In the genomic region with DNA sequence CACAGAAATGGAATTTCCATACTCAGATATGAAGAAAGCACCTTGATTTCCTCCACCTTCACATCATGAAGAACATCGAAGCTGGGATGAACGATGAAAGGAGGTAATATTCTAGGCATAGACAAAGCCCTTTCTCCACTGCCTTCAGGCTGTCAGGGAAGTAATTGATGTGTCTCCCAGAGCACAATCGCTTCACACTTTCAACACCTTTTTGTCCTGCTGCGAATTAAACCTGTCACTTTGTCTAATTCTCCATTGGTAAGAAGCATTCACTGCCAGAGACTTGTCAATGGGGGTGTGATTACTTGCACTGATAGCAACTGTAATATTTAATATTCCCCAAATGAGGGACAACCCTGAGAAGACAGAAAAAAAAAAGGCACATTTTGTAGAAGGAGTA, we compare ENCODE assay signal across 25 cellular contexts.
DNase-seq lines count a peak whose midpoint lies in the region; ATAC-seq and TF ChIP-seq lines count a peak whose summit lies in the region.
"Had no signal": no experiment of that assay in that cellular context is flagged by ENCODE, and none has a peak within 500 bp of the region (broad histone marks: within the 10 kb centered on the region; RNA-seq: fewer than 3 reads in every experiment).

No MANE protein-coding gene starts in this region.

- CTCF ChIA-PET in activated CD4-positive, alpha-beta memory T cell treated with anti-CD3 and anti-CD28 coated beads, Interleukin-2, amount 10 ng/mL, durations not matched to agents 7 days and 5 days (lab: Charles Lee), result interaction anchor here (1.2 to 2.9 kb wide), 3 partner anchors 15 to 163 kb away, joined by 3 to 12 read pairs (median 6); no protein-coding TSS in a partner anchor

- peaks cover 93% of the 10 kb centered on the region for H3K4me1 Mint-ChIP-seq in activated naive CD4-positive, alpha-beta T cell treated with anti-CD3 and anti-CD28 coated beads, Interleukin-2, amount 50 U/mL, for 24 hours
- peaks cover 92% of the 10 kb centered on the region for H3K4me1 Mint-ChIP-seq in activated CD4-positive, alpha-beta memory T cell treated with anti-CD3 and anti-CD28 coated beads, Interleukin-2, amount 10 ng/mL, durations not matched to agents 7 days and 5 days
- H3K4me1 Mint-ChIP-seq in effector memory CD8-positive, alpha-beta T cell (ENCODE audit: low read depth in 2 of 2), result peaks cover 79 to 93% of the 10 kb centered on the region in 2 donors
- H3K4me1 Mint-ChIP-seq in nephron progenitor cell, result peaks cover 86% of the 10 kb centered on the region

- peaks cover 1% of the 10 kb centered on the region for H3K36me3 Mint-ChIP-seq in activated naive CD4-positive, alpha-beta T cell treated with anti-CD3 and anti-CD28 coated beads, Interleukin-2, amount 50 U/mL, for 24 hours
- peaks cover 10% of the 10 kb centered on the region for H3K36me3 Mint-ChIP-seq in activated CD4-positive, alpha-beta memory T cell treated with anti-CD3 and anti-CD28 coated beads, Interleukin-2, amount 10 ng/mL, durations not matched to agents 7 days and 5 days (ENCODE audit: low read depth)
- peaks cover 21% of the 10 kb centered on the region for H3K36me3 Mint-ChIP-seq in effector memory CD8-positive, alpha-beta T cell (ENCODE audit: insufficient read depth)
- H3K36me3 Mint-ChIP-seq in nephron progenitor cell (ENCODE audit: low read depth), result no peaks in the 10 kb centered on the region

- no peaks in the 10 kb centered on the region for H3K27me3 Mint-ChIP-seq in activated naive CD4-positive, alpha-beta T cell treated with anti-CD3 and anti-CD28 coated beads, Interleukin-2, amount 50 U/mL, for 24 hours
- no peaks in the 10 kb centered on the region for H3K27me3 Mint-ChIP-seq in activated CD4-positive, alpha-beta memory T cell treated with anti-CD3 and anti-CD28 coated beads, Interleukin-2, amount 10 ng/mL, durations not matched to agents 7 days and 5 days
- H3K27me3 Mint-ChIP-seq in effector memory CD8-positive, alpha-beta T cell, result no peaks in the 10 kb centered on the region
- H3K27me3 Mint-ChIP-seq in nephron progenitor cell (ENCODE audit: low read depth, poor library complexity), result peaks cover 16% of the 10 kb centered on the region

- H3K4me3 ChIP-seq in suprapubic skin, result no peak overlapping the region
- H3K4me3 ChIP-seq: breast epithelium, colonic mucosa, left lung, ovary, thoracic aorta had no signal

- H3K4me1 ChIP-seq in suprapubic skin, result no peaks in the 10 kb centered on the region
- H3K4me1 ChIP-seq: breast epithelium, colonic mucosa had no signal

- POLR2A ChIA-PET in activated CD4-positive, alpha-beta memory T cell treated with anti-CD3 and anti-CD28 coated beads, Interleukin-2, amount 10 ng/mL, durations not matched to agents 7 days and 5 days (lab: Charles Lee), result interaction anchor here (0.5 to 10.8 kb wide), 7 partner anchors 8 to 182 kb away, joined by 3 to 146 read pairs (median 8); no protein-coding TSS in a partner anchor

- no peaks in the 10 kb centered on the region for H3K9me3 ChIP-seq in suprapubic skin
- H3K9me3 ChIP-seq: breast epithelium, colonic mucosa, left lung, ovary, thoracic aorta had no signal

- TF ChIP-seq EP300 in suprapubic skin (IDR thresholded peaks at IDR 0.05), result no peak

- DNase-seq in activated naive CD4-positive, alpha-beta T cell (lab: John Stamatoyannopoulos, UW), result no peak
- no peak for DNase-seq in activated CD4-positive, alpha-beta memory T cell treated with anti-CD3 and anti-CD28 coated beads, Interleukin-2, amount 10 ng/mL, durations not matched to agents 7 days and 5 days
- DNase-seq in effector memory CD8-positive, alpha-beta T cell, result no peak
- no peak for DNase-seq in stimulated activated CD4-positive, alpha-beta T cell treated with anti-CD3 and anti-CD28 coated beads, Interleukin-4, amount 100 ng/mL, for 24 hours
- DNase-seq in suprapubic skin (ENCODE audit: low spot score in 2 of 2) (no peak), nephron progenitor cell (no peak)
- DNase-seq: colonic mucosa; foreskin melanocyte; Karpas-422; left lung; mesendoderm; NCI-H1694; NCI-H2171 treated with DMSO at 0.1 percent for 48 hours; NCI-H524 treated with DMSO at 0.1 percent for 48 hours; ovary; SIG-M5; small intestine; stimulated activated CD4-positive, alpha-beta T cell treated with anti-CD3 and anti-CD28 coated beads, Interleukin-2, amount 100 ng/mL, for 24 hours had no signal

- no peak overlapping the region for H3K27ac ChIP-seq in suprapubic skin
- H3K27ac ChIP-seq: breast epithelium, C4-2B, colonic mucosa, ovary, thoracic aorta had no signal

- no peaks in the 10 kb centered on the region for H3K9me3 Mint-ChIP-seq in activated naive CD4-positive, alpha-beta T cell treated with anti-CD3 and anti-CD28 coated beads, Interleukin-2, amount 50 U/mL, for 24 hours
- no peaks in the 10 kb centered on the region for H3K9me3 Mint-ChIP-seq in activated CD4-positive, alpha-beta memory T cell treated with anti-CD3 and anti-CD28 coated beads, Interleukin-2, amount 10 ng/mL, durations not matched to agents 7 days and 5 days
- H3K9me3 Mint-ChIP-seq in effector memory CD8-positive, alpha-beta T cell, result no peaks in the 10 kb centered on the region
- H3K9me3 Mint-ChIP-seq in nephron progenitor cell, result no peaks in the 10 kb centered on the region

- no peak for TF ChIP-seq CTCF in suprapubic skin (IDR thresholded peaks at IDR 0.05)
- TF ChIP-seq CTCF in nephron progenitor cell (IDR thresholded peaks at IDR 0.05), result no peak

- H3K27me3 ChIP-seq in suprapubic skin, result no peaks in the 10 kb centered on the region
- H3K27me3 ChIP-seq: breast epithelium, colonic mucosa, left lung, ovary had no signal

- 87% methylated on average over 4 of the region's 4 CpGs for WGBS in suprapubic skin

- H3K27ac Mint-ChIP-seq in activated naive CD4-positive, alpha-beta T cell treated with anti-CD3 and anti-CD28 coated beads, Interleukin-2, amount 50 U/mL, for 24 hours, result peak overlapping the region; percentile 93
- H3K27ac Mint-ChIP-seq in activated CD4-positive, alpha-beta memory T cell treated with anti-CD3 and anti-CD28 coated beads, Interleukin-2, amount 10 ng/mL, durations not matched to agents 7 days and 5 days, result peak overlapping the region; percentile 98
- peak overlapping the region; percentile 93 to 97 for H3K27ac Mint-ChIP-seq in effector memory CD8-positive, alpha-beta T cell
- no peak overlapping the region for H3K27ac Mint-ChIP-seq in nephron progenitor cell

- peak overlapping the region; percentile 34 for H3K4me3 Mint-ChIP-seq in activated naive CD4-positive, alpha-beta T cell treated with anti-CD3 and anti-CD28 coated beads, Interleukin-2, amount 50 U/mL, for 24 hours
- peak overlapping the region; percentile 25 for H3K4me3 Mint-ChIP-seq in activated CD4-positive, alpha-beta memory T cell treated with anti-CD3 and anti-CD28 coated beads, Interleukin-2, amount 10 ng/mL, durations not matched to agents 7 days and 5 days
- H3K4me3 Mint-ChIP-seq in effector memory CD8-positive, alpha-beta T cell, result peak overlapping the region; percentile 26 to 67
- H3K4me3 Mint-ChIP-seq in nephron progenitor cell, result no peak overlapping the region

- no peak for TF ChIP-seq POLR2A in suprapubic skin (IDR thresholded peaks at IDR 0.05)

- H3K36me3 ChIP-seq in suprapubic skin, result no peaks in the 10 kb centered on the region
- H3K36me3 ChIP-seq: breast epithelium, colonic mucosa, left lung, ovary, thoracic aorta had no signal

- no peak for ATAC-seq in effector memory CD8-positive, alpha-beta T cell (replicated peaks)
- ATAC-seq: esophagus mucosa, HCT116, left lung, Panc1 had no signal
